21 cellular contexts compared by ENCODE assay signal in genomic region chr3:72618739-72619138, GRCh38.
DNase-seq lines count a peak whose midpoint lies in the region; ATAC-seq and TF ChIP-seq lines count a peak whose summit lies in the region.
"Had no signal": no experiment of that assay in that cellular context is flagged by ENCODE, and none has a peak within 500 bp of the region (broad histone marks: within the 10 kb centered on the region; RNA-seq: fewer than 3 reads in every experiment).

No MANE protein-coding gene starts in this region.

- H3K36me3 ChIP-seq in BLaER1 treated with 17β-estradiol and CSF1 and Interleukin-3, amounts not matched to agents 10 nM and 100 nM, result no peaks in the 10 kb centered on the region
- H3K36me3 ChIP-seq in neutrophil (no peaks in the 10 kb centered on the region), mesenchymal stem cell (ENCODE audit: control insufficient read depth in 1 of 2, insufficient read depth in 2 of 2, low read depth in 1 of 2, low read length in 2 of 2) (no peaks in the 10 kb centered on the region)
- H3K36me3 ChIP-seq: Peyer's patch had no signal

- H4K91ac ChIP-seq in mesenchymal stem cell (ENCODE audit: low read length), result no peak overlapping the region

- H4K20me1 ChIP-seq in BLaER1 treated with 17β-estradiol and CSF1 and Interleukin-3, amounts not matched to agents 10 nM and 100 nM, result no peaks in the 10 kb centered on the region

- H3K27me3 ChIP-seq in BLaER1 treated with 17β-estradiol and CSF1 and Interleukin-3, amounts not matched to agents 10 nM and 100 nM, result no peaks in the 10 kb centered on the region
- H3K27me3 ChIP-seq in neutrophil (no peaks in the 10 kb centered on the region), mesenchymal stem cell (ENCODE audit: control insufficient read depth in 1 of 2, insufficient read depth in 1 of 2, low read length in 2 of 2) (peaks cover 11 to 24% of the 10 kb centered on the region in 2 experiments)
- H3K27me3 ChIP-seq: Peyer's patch had no signal

- H2BK15ac ChIP-seq in mesenchymal stem cell (ENCODE audit: low read depth, poor library complexity, severe bottlenecking), result no peak overlapping the region

- H3K18ac ChIP-seq in mesenchymal stem cell (ENCODE audit: low read depth in 1 of 2, low read length in 2 of 2), result no peak overlapping the region

- H3K14ac ChIP-seq in mesenchymal stem cell (ENCODE audit: low read length in 2 of 2), result no peak overlapping the region

- DNase-seq in MV-4-11 (lab: John Stamatoyannopoulos, UW), result peak; percentile 96
- peak; percentile 69 for DNase-seq in SKM-1 (lab: John Stamatoyannopoulos, UW; ENCODE audit: unreplicated experiment)
- no peak for DNase-seq in mesenchymal stem cell
- no peak for DNase-seq in DMS 273 treated with DMSO at 0.1 percent for 48 hours (lab: John Stamatoyannopoulos, UW)
- no peak for DNase-seq in activated CD4-positive, CD25-positive, alpha-beta regulatory T cell (lab: John Stamatoyannopoulos, UW)
- DNase-seq: CD4-positive, alpha-beta T cell; DND-41; GDM1; HFFc6; MM.1S; NCI-H146; NCI-H226; NCI-H526 treated with DMSO at 0.1 percent for 48 hours; NK-92 treated with Interleukin-12 subunit alpha and Interleukin-12 subunit beta, amount 100 ng/mL, for 24 hours; Peyer's patch; SHP77 treated with DMSO at 0.1 percent for 48 hours; T-helper 9 cell had no signal

- H3K4ac ChIP-seq in mesenchymal stem cell (ENCODE audit: low read depth in 1 of 2, low read length in 2 of 2), result no peak overlapping the region

- peaks cover 50 to 66% (median 58%) of the 10 kb centered on the region in 10 experiments for H3K4me1 ChIP-seq in BLaER1 treated with 17β-estradiol and CSF1 and Interleukin-3, amounts not matched to agents 10 nM and 100 nM
- H3K4me1 ChIP-seq in neutrophil (ENCODE audit: control insufficient read depth in 1 of 2, insufficient read depth in 1 of 2, low read depth in 1 of 2, low read length in 1 of 2) (peaks cover 17% of the 10 kb centered on the region in 2 experiments), mesenchymal stem cell (ENCODE audit: control insufficient read depth, insufficient read depth, low read depth, low read length) (no peaks in the 10 kb centered on the region)
- H3K4me1 ChIP-seq: Peyer's patch had no signal

- peak overlapping the region in 10 of 11 experiments; percentile 41 to 81 (median 70); a peak in 19 of 22 replicates for H3K27ac ChIP-seq in BLaER1 treated with 17β-estradiol and CSF1 and Interleukin-3, amounts not matched to agents 10 nM and 100 nM
- H3K27ac ChIP-seq in neutrophil (peak overlapping the region; percentile 69), mesenchymal stem cell (ENCODE audit: low read length, poor library complexity, severe bottlenecking) (no peak overlapping the region)
- H3K27ac ChIP-seq: KMS-11, Peyer's patch had no signal

- H3K79me1 ChIP-seq in mesenchymal stem cell (replicated peaks; ENCODE audit: low read length, poor library complexity, severe bottlenecking), result no peaks in the 10 kb centered on the region

- peak overlapping the region in 8 of 11 experiments; percentile 11 to 64 (median 52); a peak in 11 of 22 replicates for H3K9ac ChIP-seq in BLaER1 treated with 17β-estradiol and CSF1 and Interleukin-3, amounts not matched to agents 10 nM and 100 nM
- H3K9ac ChIP-seq in mesenchymal stem cell (ENCODE audit: low read length), result no peak overlapping the region
- H3K9ac ChIP-seq: KMS-11 had no signal

- no peak overlapping the region for H2BK5ac ChIP-seq in mesenchymal stem cell (ENCODE audit: low read depth, low read length, poor library complexity, severe bottlenecking)

- no peak overlapping the region for H2AK5ac ChIP-seq in mesenchymal stem cell (ENCODE audit: low read length, severe bottlenecking)

- no peak overlapping the region for H2BK120ac ChIP-seq in mesenchymal stem cell (ENCODE audit: low read depth, low read length)

- 88% methylated on average over 6 of the region's 6 CpGs for WGBS in mesenchymal stem cell

- no peak overlapping the region for H4K8ac ChIP-seq in mesenchymal stem cell (ENCODE audit: low read length)

- H3K9me3 ChIP-seq in BLaER1 treated with 17β-estradiol and CSF1 and Interleukin-3, amounts not matched to agents 10 nM and 100 nM (replicated peaks in 1 of 11), result peaks cover 0 to 21% (median 6%) of the 10 kb centered on the region in 11 experiments; a peak in 12 of 22 replicates
- H3K9me3 ChIP-seq in neutrophil (no peaks in the 10 kb centered on the region), mesenchymal stem cell (ENCODE audit: control insufficient read depth, low read length) (peaks cover 16% of the 10 kb centered on the region)
- H3K9me3 ChIP-seq: Peyer's patch had no signal

- H3K4me2 ChIP-seq in BLaER1 treated with 17β-estradiol and CSF1 and Interleukin-3, amounts not matched to agents 10 nM and 100 nM, result peak overlapping the region; percentile 42 to 95 (median 71)
- H3K4me2 ChIP-seq in mesenchymal stem cell (ENCODE audit: low read length, poor library complexity, severe bottlenecking), result no peak overlapping the region
- H3K4me2 ChIP-seq: KMS-11 had no signal

- peak; percentile 29 for TF ChIP-seq CTCF in neutrophil (IDR thresholded peaks at IDR 0.05)

- no peak overlapping the region for H2AFZ ChIP-seq in mesenchymal stem cell (ENCODE audit: low read depth, low read length)

- no peak overlapping the region for H3K4me3 ChIP-seq in BLaER1 treated with 17β-estradiol and CSF1 and Interleukin-3, amounts not matched to agents 10 nM and 100 nM
- H3K4me3 ChIP-seq in neutrophil (ENCODE audit: low read depth in 1 of 2, low read length in 1 of 2) (no peak overlapping the region), mesenchymal stem cell (ENCODE audit: insufficient read depth in 1 of 2, low read depth in 1 of 2, low read length in 2 of 2) (no peak overlapping the region)
- H3K4me3 ChIP-seq: Peyer's patch had no signal

- no peak overlapping the region for H3K23ac ChIP-seq in mesenchymal stem cell (ENCODE audit: low read length in 2 of 2)

- no peak overlapping the region for H2BK12ac ChIP-seq in mesenchymal stem cell (ENCODE audit: low read length in 2 of 2)

- no peak for ATAC-seq in HG03135 (IDR thresholded peaks at IDR 0.05; ENCODE audit: unreplicated experiment)

Comparison
In these comparisons a context has a peak if more than half of its experiments do, and no peak if none do; other contexts are left out.
1. DNase-seq: peak in MV-4-11 (single experiment) and SKM-1 (single experiment); none in mesenchymal stem cell (single experiment), DMS 273 treated with DMSO at 0.1 percent for 48 hours (single experiment) and activated CD4-positive, CD25-positive, alpha-beta regulatory T cell (0 of 4).